ENCODE assay signal across 13 cellular contexts in genomic region chr6:53192590-53193232, GRCh38. TPM values are rescaled to one million over a fixed set of nuclear protein-coding genes. Genes with fewer than 3 reads are reported as not detected.
A peak's percentile ranks its signal among the peaks of the same experiment; 100 is the strongest.
DNase-seq lines count a peak whose midpoint lies in the region; TF ChIP-seq lines count a peak whose summit lies in the region.
"Had no signal": no experiment of that assay in that cellular context is flagged by ENCODE, and none has a peak within 500 bp of the region (broad histone marks: within the 10 kb centered on the region; RNA-seq: fewer than 3 reads in every experiment).

No MANE protein-coding gene starts in this region.

- H3K4me2 ChIP-seq in OCI-LY1 (ENCODE audit: low read length) = peak overlapping the region; percentile 12; the same call in 1 of the 2 replicates

- no peaks in the 10 kb centered on the region for H4K20me1 ChIP-seq in OCI-LY1 (ENCODE audit: insufficient read depth, low read length)

- WGBS in prostate gland = 22% methylated on average over 5 of the region's 5 CpGs

- no peak for TF ChIP-seq POLR2A in prostate gland (IDR thresholded peaks at IDR 0.05)

- intact Hi-C loops in prostate gland (cut with DNase I) (no loop called here), posterior cingulate gyrus (cut with DNase I) (no loop called here)

- H3K36me3 ChIP-seq in OCI-LY1 (ENCODE audit: insufficient read depth, low read length) = no peaks in the 10 kb centered on the region
- H3K36me3 ChIP-seq in prostate gland = no peaks in the 10 kb centered on the region
- H3K36me3 ChIP-seq: heart left ventricle had no signal

- H3K4me3 ChIP-seq in OCI-LY1 (ENCODE audit: low read depth, low read length, poor library complexity, severe bottlenecking) (no peak overlapping the region), prostate gland (no peak overlapping the region)
- H3K4me3 ChIP-seq: heart left ventricle had no signal

- H3K9ac ChIP-seq in OCI-LY1 (ENCODE audit: low read length) = peak overlapping the region; percentile 24; the same call in 1 of the 2 replicates

- H3K4me3 Mint-ChIP-seq in HFFc6 = peak overlapping the region; percentile 14; the same call in 1 of the 2 replicates
- H3K4me3 Mint-ChIP-seq: stimulated activated effector memory CD8-positive, alpha-beta T cell treated with anti-CD3 and anti-CD28 coated beads, Interleukin-12 subunit alpha, Interleukin-12 subunit beta, amount 100 ng/mL, for 72 hours had no signal

- in situ Hi-C loops in KBM-7 (cut with MboI; ENCODE audit: low pct_unique_long_range_greater_than_20kb, low sequenced_read_pairs) = loop anchor here (25.0 kb wide), 1 partner anchor 245 kb away; no protein-coding TSS in a partner anchor

- no peak for TF ChIP-seq CTCF in HFFc6 (IDR thresholded peaks at IDR 0.05)
- TF ChIP-seq CTCF in OCI-LY1 (IDR thresholded peaks at IDR 0.05; ENCODE audit: low read length) = no peak
- TF ChIP-seq CTCF in prostate gland (IDR thresholded peaks at IDR 0.05) = no peak

- H3K9me2 ChIP-seq in OCI-LY1 (ENCODE audit: low read depth, low read length) = no peaks in the 10 kb centered on the region

- H3K27me3 ChIP-seq in OCI-LY1 (ENCODE audit: insufficient read depth, low read length) (no peaks in the 10 kb centered on the region), prostate gland (replicated peaks; ENCODE audit: insufficient read depth) (no peaks in the 10 kb centered on the region)
- H3K27me3 ChIP-seq: heart left ventricle had no signal

- H3K27me3 Mint-ChIP-seq in HFFc6 (ENCODE audit: insufficient read depth) = peaks cover 6% of the 10 kb centered on the region

- no peaks in the 10 kb centered on the region for H3K36me3 Mint-ChIP-seq in HFFc6 (ENCODE audit: low read depth)
- H3K36me3 Mint-ChIP-seq: stimulated activated effector memory CD8-positive, alpha-beta T cell treated with anti-CD3 and anti-CD28 coated beads, Interleukin-12 subunit alpha, Interleukin-12 subunit beta, amount 100 ng/mL, for 72 hours had no signal

- DNase-seq in HFFc6 = peak; percentile 4
- peak; percentile 59 for DNase-seq in foreskin melanocyte
- peak; percentile 14 for DNase-seq in prostate gland (ENCODE audit: low spot score)
- DNase-seq in posterior cingulate gyrus = no peak
- no peak for DNase-seq in KBM-7
- DNase-seq in activated CD4-positive, CD25-positive, alpha-beta regulatory T cell treated with anti-CD3 and anti-CD28 coated beads, Interleukin-2, amount 50 U/mL, for 72 hours = no peak
- DNase-seq in activated naive CD4-positive, alpha-beta T cell (lab: John Stamatoyannopoulos, UW) = no peak
- DNase-seq: heart left ventricle, NCI-H524 had no signal

- H3K79me2 ChIP-seq in OCI-LY1 (ENCODE audit: insufficient read depth, low read length) = no peaks in the 10 kb centered on the region

- no peaks in the 10 kb centered on the region for H3K9me3 ChIP-seq in OCI-LY1 (ENCODE audit: low read length)
- no peaks in the 10 kb centered on the region for H3K9me3 ChIP-seq in prostate gland
- H3K9me3 ChIP-seq: heart left ventricle had no signal

- peaks cover 11% of the 10 kb centered on the region for H3K4me1 Mint-ChIP-seq in HFFc6 (ENCODE audit: low read depth)

- H3K27ac ChIP-seq in OCI-LY1 (ENCODE audit: low read depth, low read length, poor library complexity, severe bottlenecking) = peak overlapping the region; percentile 68
- H3K27ac ChIP-seq in prostate gland = peak overlapping the region; percentile 56 to 67

- H2AFZ ChIP-seq in OCI-LY1 (ENCODE audit: low read length) = peak overlapping the region; percentile 72

- no peaks in the 10 kb centered on the region for H3F3A ChIP-seq in OCI-LY1 (ENCODE audit: insufficient read depth, low read length)

- H3K4me1 ChIP-seq in OCI-LY1 (ENCODE audit: insufficient read depth, low read length, severe bottlenecking) = peaks cover 39% of the 10 kb centered on the region
- H3K4me1 ChIP-seq in prostate gland (replicated peaks) = no peaks in the 10 kb centered on the region

- H3K27ac Mint-ChIP-seq in HFFc6 = no peak overlapping the region
- H3K27ac Mint-ChIP-seq: stimulated activated effector memory CD8-positive, alpha-beta T cell treated with anti-CD3 and anti-CD28 coated beads, Interleukin-12 subunit alpha, Interleukin-12 subunit beta, amount 100 ng/mL, for 72 hours had no signal

- H3K9me3 Mint-ChIP-seq in HFFc6 = no peaks in the 10 kb centered on the region
- H3K9me3 Mint-ChIP-seq: stimulated activated effector memory CD8-positive, alpha-beta T cell treated with anti-CD3 and anti-CD28 coated beads, Interleukin-12 subunit alpha, Interleukin-12 subunit beta, amount 100 ng/mL, for 72 hours had no signal

RNA-seq across cellular contexts. Expression of gene GCM1, which starts 44.1 kb away (rescaled TPM):
- not detected for total RNA-seq in HFFc6 (2021; fragmentation: NEBNext Ultra II Directional; extraction: Animal tissue kit (Norgen Biotek cat#: 25700))
- under 1 TPM; 0.09 to 0.34 TPM for total RNA-seq in prostate gland
- total RNA-seq: astrocyte, heart left ventricle, renal cortical epithelial cell had no signal

Comparison
In these comparisons a context has a peak if more than half of its experiments do, and no peak if none do; other contexts are left out.
1. DNase-seq: peak in HFFc6 (single experiment), foreskin melanocyte (single experiment) and prostate gland (single experiment); none in posterior cingulate gyrus (0 of 10), KBM-7 (single experiment), activated CD4-positive, CD25-positive, alpha-beta regulatory T cell treated with anti-CD3 and anti-CD28 coated beads, Interleukin-2, amount 50 U/mL, for 72 hours (single experiment) and activated naive CD4-positive, alpha-beta T cell (0 of 4).